ENCODE assay signal across 8 cellular contexts in the genomic region with DNA sequence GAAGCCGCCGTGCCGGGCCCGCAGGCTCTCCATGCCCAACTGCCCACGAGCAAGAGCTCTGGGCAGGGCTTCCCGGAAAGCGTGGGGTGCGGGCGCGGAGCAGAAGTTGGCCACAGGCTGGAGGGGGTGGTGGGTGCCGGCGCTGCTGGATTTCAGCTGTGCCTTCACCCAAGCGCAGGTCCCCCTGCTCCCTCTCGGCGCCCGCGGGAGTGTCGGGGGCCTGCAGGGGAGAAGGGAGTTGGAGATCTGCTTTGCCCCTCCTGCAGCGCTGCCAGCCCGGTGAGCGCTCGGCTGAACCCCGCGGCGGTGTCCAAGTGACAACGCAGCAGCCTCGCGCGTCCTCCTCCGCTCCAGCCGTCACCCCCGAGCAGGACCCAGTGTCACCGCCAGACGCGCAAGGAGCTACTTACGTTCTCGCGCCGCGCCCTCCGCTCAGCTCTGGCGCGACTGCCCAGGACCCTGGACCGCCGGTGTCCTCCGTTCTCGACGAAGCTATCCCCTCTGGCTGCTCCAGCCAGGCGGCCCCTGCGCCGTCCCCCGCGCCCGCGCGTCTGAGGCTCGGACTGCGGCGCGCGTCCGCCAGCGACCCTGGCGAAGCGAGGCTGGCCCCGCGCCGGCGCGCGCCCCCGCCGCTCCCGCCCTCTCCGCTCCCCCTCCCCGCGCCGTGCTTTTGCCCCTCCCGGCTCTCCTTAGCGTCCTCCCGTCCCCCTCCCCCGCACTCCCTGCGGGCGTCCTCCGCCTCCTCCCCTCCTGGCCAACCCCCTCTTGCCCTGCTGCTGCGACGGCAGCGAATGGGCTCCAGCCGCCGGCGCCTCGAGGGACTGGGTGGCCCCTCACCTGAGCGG. TPM values are rescaled to one million over a fixed set of nuclear protein-coding genes. Genes with fewer than 3 reads are reported as not detected.
DNase-seq lines count a peak whose midpoint lies in the region; ATAC-seq and TF ChIP-seq lines count a peak whose summit lies in the region.

A gene (minus strand): TSS at position 604 of the 845 bp plus-strand sequence. CDS start 216,372 bp downstream, outside the sequence.

- peak within 1 kb of the TSS in 1 of 2 donors; percentile 15 for H3K27ac ChIP-seq in lung (ENCODE audit: low read depth in 1 of 2, low read length in 1 of 2)

- H3K36me3 ChIP-seq in lung (ENCODE audit: control insufficient read depth in 2 of 2, insufficient read depth in 2 of 2, low read length in 2 of 2), result no peaks in the 10 kb centered on the region

- POLR2A ChIA-PET in AG04449 (lab: Yijun Ruan, JAX), result no interaction called here

- peaks cover 7% of the 10 kb centered on the region for H3K4me1 Mint-ChIP-seq in T-helper 2 cell treated with Interferon-gamma antibody and Interleukin-4, amounts not matched to agents 5 μg/mL and 100 μg/mL, for 36 hours (ENCODE audit: low read depth)

- no peak for DNase-seq in AG04449 (ENCODE audit: low read depth, low spot score)
- DNase-seq in NCI-H1105 (lab: John Stamatoyannopoulos, UW), result peak; percentile 96
- peak; percentile 24 for DNase-seq in T-helper 2 cell treated with Interferon-gamma antibody and Interleukin-4, amounts not matched to agents 5 μg/mL and 100 μg/mL, for 36 hours (ENCODE audit: low spot score)
- peak; percentile 64 for DNase-seq in effector CD8-positive, alpha-beta T cell (lab: John Stamatoyannopoulos, UW)
- no peak for DNase-seq in lung (ENCODE audit: low spot score)
- DNase-seq in stimulated activated naive CD8-positive, alpha-beta T cell treated with anti-CD3 and anti-CD28 coated beads, Interleukin-15, Interleukin-2, amounts not matched to agents 100 U/mL and 50 U/mL, for 24 hours, result peak; percentile 61

- peaks cover 2 to 13% of the 10 kb centered on the region in 2 donors for H3K4me1 ChIP-seq in lung (ENCODE audit: control insufficient read depth in 2 of 2, insufficient read depth in 2 of 2, low read length in 2 of 2)

- TF ChIP-seq CTCF in AG04449 (IDR thresholded peaks at IDR 0.05; ENCODE audit: insufficient read depth, low read length, missing control alignments) (no peak), lung (IDR thresholded peaks at IDR 0.05; ENCODE audit: control extremely low read depth, extremely low read depth) (no peak)

- H3K27me3 ChIP-seq in lung (ENCODE audit: control insufficient read depth, insufficient read depth), result peaks cover 13% of the 10 kb centered on the region

- H3K4me3 ChIP-seq in AG04449 (ENCODE audit: low read depth, low read length), result peak within 1 kb of the TSS; percentile 52
- peak within 1 kb of the TSS; percentile 57 for H3K4me3 ChIP-seq in lung

- ATAC-seq in GM18907 (IDR thresholded peaks at IDR 0.05; ENCODE audit: unreplicated experiment) (peak; percentile 40), lung (ENCODE audit: insufficient read depth, low FRiP score) (peak; percentile 12), HG03457 (IDR thresholded peaks at IDR 0.05; ENCODE audit: unreplicated experiment) (no peak)
- ATAC-seq in stimulated activated naive CD8-positive, alpha-beta T cell treated with anti-CD3 and anti-CD28 coated beads, Interleukin-15, Interleukin-2, amounts not matched to agents 100 U/mL and 50 U/mL, for 24 hours, result peak; percentile 64

- H3K9me3 ChIP-seq in lung (ENCODE audit: control insufficient read depth in 2 of 2, insufficient read depth in 1 of 2, low read length in 1 of 2), result no peaks in the 10 kb centered on the region

- WGBS in lung, 2 donors, result 0 to 1% methylated on average over 66 to 93 of the region's 93 CpGs

- peak within 1 kb of the TSS; percentile 54 for H3K4me3 Mint-ChIP-seq in T-helper 2 cell treated with Interferon-gamma antibody and Interleukin-4, amounts not matched to agents 5 μg/mL and 100 μg/mL, for 36 hours

- no peak within 1 kb of the TSS for H3K27ac Mint-ChIP-seq in T-helper 2 cell treated with Interferon-gamma antibody and Interleukin-4, amounts not matched to agents 5 μg/mL and 100 μg/mL, for 36 hours

- CTCF ChIA-PET in AG04449 (lab: Yijun Ruan, JAX), result interaction anchor here (0.9 to 6.0 kb wide), 2 partner anchors 11 to 272 kb away, joined by 3 to 24 read pairs; no protein-coding TSS in a partner anchor

- peaks cover 2% of the 10 kb centered on the region for H3K36me3 Mint-ChIP-seq in T-helper 2 cell treated with Interferon-gamma antibody and Interleukin-4, amounts not matched to agents 5 μg/mL and 100 μg/mL, for 36 hours (ENCODE audit: low read depth)

- H3K9me3 Mint-ChIP-seq in T-helper 2 cell treated with Interferon-gamma antibody and Interleukin-4, amounts not matched to agents 5 μg/mL and 100 μg/mL, for 36 hours, result no peaks in the 10 kb centered on the region

- peaks cover 75% of the 10 kb centered on the region for H3K27me3 Mint-ChIP-seq in T-helper 2 cell treated with Interferon-gamma antibody and Interleukin-4, amounts not matched to agents 5 μg/mL and 100 μg/mL, for 36 hours (ENCODE audit: low read depth)

RNA-seq across cellular contexts. Expression of the gene that starts here (rescaled TPM):
- 10 to 100 TPM; 15.5 to 32.4 TPM for total RNA-seq in lung
- 1 to 10 TPM; 2.5 to 6.4 TPM for polyA plus RNA-seq in lung

Comparison
In these comparisons a context has a peak if more than half of its experiments do, and no peak if none do; other contexts are left out.
1. DNase-seq: peak in NCI-H1105 (single experiment), T-helper 2 cell treated with Interferon-gamma antibody and Interleukin-4, amounts not matched to agents 5 μg/mL and 100 μg/mL, for 36 hours (single experiment), effector CD8-positive, alpha-beta T cell (single experiment) and stimulated activated naive CD8-positive, alpha-beta T cell treated with anti-CD3 and anti-CD28 coated beads, Interleukin-15, Interleukin-2, amounts not matched to agents 100 U/mL and 50 U/mL, for 24 hours (single experiment); none in AG04449 (single experiment) and lung (single experiment).